26 cellular contexts compared by ENCODE assay signal in genomic region chr6:169642455-169642854, GRCh38.
"Had no signal": no experiment of that assay in that cellular context is flagged by ENCODE, and none has a peak within 500 bp of the region (broad histone marks: within the 10 kb centered on the region; RNA-seq: fewer than 3 reads in every experiment).

No MANE protein-coding gene starts in this region.

- H3K9me3 Mint-ChIP-seq: naive thymus-derived CD4-positive, alpha-beta T cell; nephron; neural progenitor cell; stimulated activated naive B cell treated with anti-CD40 and anti-IgM and Interleukin-4, amounts not matched to agents 10 μg/mL and 1 μg/mL and 100 μg/mL, for 72 hours; stimulated activated naive CD8-positive, alpha-beta T cell treated with anti-CD3 and anti-CD28 coated beads, Interleukin-15, Interleukin-2, amounts not matched to agents 100 ng/mL and 50 ng/mL, for 24 hours had no signal

- H3K4me2 ChIP-seq: hepatocyte, neural progenitor cell had no signal

- H3K4me3 Mint-ChIP-seq: naive thymus-derived CD4-positive, alpha-beta T cell; nephron; neural progenitor cell; stimulated activated naive B cell treated with anti-CD40 and anti-IgM and Interleukin-4, amounts not matched to agents 10 μg/mL and 1 μg/mL and 100 μg/mL, for 72 hours; stimulated activated naive CD8-positive, alpha-beta T cell treated with anti-CD3 and anti-CD28 coated beads, Interleukin-15, Interleukin-2, amounts not matched to agents 100 ng/mL and 50 ng/mL, for 24 hours had no signal

- H3K9me3 ChIP-seq: esophagus muscularis mucosa, gastroesophageal sphincter, heart left ventricle, left lung, ovary, psoas muscle, sigmoid colon, thoracic aorta, tibial nerve, vagina had no signal

- H3K27me3 ChIP-seq: esophagus muscularis mucosa, foreskin keratinocyte, gastroesophageal sphincter, heart left ventricle, hepatocyte, left lung, neural progenitor cell, ovary, sigmoid colon, tibial nerve, vagina had no signal

- H3K9ac ChIP-seq: neural progenitor cell had no signal

- H3K4me3 ChIP-seq: coronary artery, esophagus muscularis mucosa, gastroesophageal sphincter, heart left ventricle, hepatocyte, left lung, neural progenitor cell, ovary, psoas muscle, sigmoid colon, thoracic aorta, tibial nerve, vagina had no signal

- H3K4me1 ChIP-seq: esophagus muscularis mucosa, foreskin keratinocyte, gastroesophageal sphincter, heart left ventricle, left lung, neural progenitor cell, psoas muscle, tibial nerve, vagina had no signal

- H3K4me1 Mint-ChIP-seq: naive thymus-derived CD4-positive, alpha-beta T cell; stimulated activated naive B cell treated with anti-CD40 and anti-IgM and Interleukin-4, amounts not matched to agents 10 μg/mL and 1 μg/mL and 100 μg/mL, for 72 hours had no signal

- H2AFZ ChIP-seq: hepatocyte, neural progenitor cell had no signal

- H3K36me3 ChIP-seq: left lung, neural progenitor cell, ovary, thoracic aorta, vagina had no signal

- ATAC-seq: foreskin keratinocyte; gastroesophageal sphincter; left cardiac atrium; left lung; naive thymus-derived CD4-positive, alpha-beta T cell; psoas muscle; right cardiac atrium; stimulated activated naive B cell treated with anti-CD40 and anti-IgM and Interleukin-4, amounts not matched to agents 10 μg/mL and 1 μg/mL and 100 μg/mL, for 72 hours had no signal

- H3K27ac ChIP-seq: coronary artery, esophagus muscularis mucosa, foreskin keratinocyte, gastroesophageal sphincter, heart left ventricle, hepatocyte, left lung, neural progenitor cell, ovary, psoas muscle, sigmoid colon, thoracic aorta, tibial nerve, vagina had no signal

- H3K27ac Mint-ChIP-seq: naive thymus-derived CD4-positive, alpha-beta T cell; nephron; stimulated activated naive B cell treated with anti-CD40 and anti-IgM and Interleukin-4, amounts not matched to agents 10 μg/mL and 1 μg/mL and 100 μg/mL, for 72 hours; stimulated activated naive CD8-positive, alpha-beta T cell treated with anti-CD3 and anti-CD28 coated beads, Interleukin-15, Interleukin-2, amounts not matched to agents 100 ng/mL and 50 ng/mL, for 24 hours had no signal

- DNase-seq: dermis blood vessel endothelial cell; effector memory CD4-positive, alpha-beta T cell; foreskin keratinocyte; heart left ventricle; left cardiac atrium; mammary epithelial cell; mesendoderm; midbrain; naive thymus-derived CD4-positive, alpha-beta T cell; nucleus accumbens; ovary; psoas muscle; sigmoid colon; stimulated activated naive B cell treated with anti-CD40 and anti-IgM and Interleukin-4, amounts not matched to agents 10 μg/mL and 1 μg/mL and 100 μg/mL, for 72 hours had no signal

- H3K27me3 Mint-ChIP-seq: naive thymus-derived CD4-positive, alpha-beta T cell; stimulated activated naive B cell treated with anti-CD40 and anti-IgM and Interleukin-4, amounts not matched to agents 10 μg/mL and 1 μg/mL and 100 μg/mL, for 72 hours; stimulated activated naive CD8-positive, alpha-beta T cell treated with anti-CD3 and anti-CD28 coated beads, Interleukin-15, Interleukin-2, amounts not matched to agents 100 ng/mL and 50 ng/mL, for 24 hours had no signal
